8 cellular contexts compared by ENCODE assay signal in genomic region chr18:13218376-13219011, GRCh38. TPM values are rescaled to one million over a fixed set of nuclear protein-coding genes. Genes with fewer than 3 reads are reported as not detected.
DNase-seq lines count a peak whose midpoint lies in the region; ATAC-seq and TF ChIP-seq lines count a peak whose summit lies in the region.

Gene LDLRAD4 (plus strand): TSS chr18:13218760.

- H3K9me2 ChIP-seq in GM23248 (ENCODE audit: insufficient read depth) = no peaks in the 10 kb centered on the region
- H3K9me2 ChIP-seq in OCI-LY1 (ENCODE audit: low read depth, low read length) = no peaks in the 10 kb centered on the region

- no peak within 1 kb of the TSS for H3K9ac ChIP-seq in GM23248
- H3K9ac ChIP-seq in OCI-LY1 (ENCODE audit: low read length) = no peak within 1 kb of the TSS; the same call in 1 of the 2 replicates

- peak within 1 kb of the TSS; percentile 28 for H3K4me2 ChIP-seq in GM23248 (ENCODE audit: unreplicated experiment)
- H3K4me2 ChIP-seq in OCI-LY1 (ENCODE audit: low read length) = peak within 1 kb of the TSS; percentile 70

- H3K4me1 ChIP-seq in GM23248 (ENCODE audit: insufficient read depth) = no peaks in the 10 kb centered on the region
- peaks cover 6% of the 10 kb centered on the region for H3K4me1 ChIP-seq in OCI-LY1 (ENCODE audit: insufficient read depth, low read length, severe bottlenecking)
- H3K4me1 ChIP-seq in prostate gland (replicated peaks) = peaks cover 19% of the 10 kb centered on the region

- peak; percentile 27 for DNase-seq in GM23248
- DNase-seq in activated naive CD4-positive, alpha-beta T cell treated with anti-CD3 and anti-CD28 coated beads, Interleukin-2, amount 50 U/mL, for 72 hours (ENCODE audit: low spot score in 2 of 2) = peak in 1 of 2 donors; percentile 41
- peak; percentile 80 for DNase-seq in left ventricle myocardium superior
- peak; percentile 42 for DNase-seq in prostate gland (ENCODE audit: low spot score)
- no peak for DNase-seq in KG1 (lab: John Stamatoyannopoulos, UW)

- H3K27me3 ChIP-seq in GM23248 (replicated peaks; ENCODE audit: insufficient read depth) = peaks cover 81% of the 10 kb centered on the region
- H3K27me3 ChIP-seq in OCI-LY1 (ENCODE audit: insufficient read depth, low read length) = peaks cover 14% of the 10 kb centered on the region; the same call in 1 of the 2 replicates
- H3K27me3 ChIP-seq in prostate gland (replicated peaks; ENCODE audit: insufficient read depth) = no peaks in the 10 kb centered on the region

- H4K20me1 ChIP-seq in GM23248 (ENCODE audit: insufficient read depth) (no peaks in the 10 kb centered on the region), OCI-LY1 (ENCODE audit: insufficient read depth, low read length) (no peaks in the 10 kb centered on the region)

- ATAC-seq in activated naive CD4-positive, alpha-beta T cell treated with anti-CD3 and anti-CD28 coated beads, Interleukin-2, amount 50 U/mL, for 72 hours = peak; percentile 12 to 19
- ATAC-seq in left ventricle myocardium superior (peak; percentile 42), GM21576 (IDR thresholded peaks at IDR 0.05; ENCODE audit: unreplicated experiment) (no peak), GM21447 (IDR thresholded peaks at IDR 0.05; ENCODE audit: unreplicated experiment) (no peak)

- H3K36me3 ChIP-seq in GM23248 (ENCODE audit: low read depth) (no peaks in the 10 kb centered on the region), OCI-LY1 (ENCODE audit: insufficient read depth, low read length) (no peaks in the 10 kb centered on the region), prostate gland (no peaks in the 10 kb centered on the region)

- 2 to 3% methylated on average over 28 to 36 of the region's 58 CpGs for WGBS in GM23248 (ENCODE audit: low coverage in 1 of 2, low lambda C conversion rate in 2 of 2, missing lambda C conversion rate in 2 of 2), 2 experiments
- WGBS in prostate gland = 1% methylated on average over 46 of the region's 58 CpGs

- H3K27ac ChIP-seq in GM23248 (no peak within 1 kb of the TSS), OCI-LY1 (ENCODE audit: low read depth, low read length, poor library complexity, severe bottlenecking) (no peak within 1 kb of the TSS), prostate gland (peak within 1 kb of the TSS; percentile 69 to 72)

- peaks cover 7% of the 10 kb centered on the region; the same call in 1 of the 2 replicates for H3F3A ChIP-seq in GM23248 (ENCODE audit: insufficient read depth)
- no peaks in the 10 kb centered on the region for H3F3A ChIP-seq in OCI-LY1 (ENCODE audit: insufficient read depth, low read length)

- TF ChIP-seq POLR2A in prostate gland (IDR thresholded peaks at IDR 0.05) = peak; percentile 31

- intact Hi-C loops in left ventricle myocardium superior (cut with micrococcal nuclease) (loop anchor here (5.0 kb wide), 1 partner anchor 314 kb away; no protein-coding TSS in a partner anchor), prostate gland (cut with DNase I) (loop anchor here (5.0 kb wide), 4 partner anchors 164 to 509 kb away; partner anchors contain the start of genes FAM210A and RNMT)

- H3K9me3 ChIP-seq in GM23248 (ENCODE audit: low read depth) = no peaks in the 10 kb centered on the region
- H3K9me3 ChIP-seq in OCI-LY1 (ENCODE audit: low read length) = no peaks in the 10 kb centered on the region
- no peaks in the 10 kb centered on the region for H3K9me3 ChIP-seq in prostate gland

- no peak within 1 kb of the TSS for H2AFZ ChIP-seq in GM23248
- H2AFZ ChIP-seq in OCI-LY1 (ENCODE audit: low read length) = no peak within 1 kb of the TSS

- H3K79me2 ChIP-seq in GM23248 (ENCODE audit: insufficient read depth) (no peaks in the 10 kb centered on the region), OCI-LY1 (ENCODE audit: insufficient read depth, low read length) (no peaks in the 10 kb centered on the region)

- no peaks in the 10 kb centered on the region for H3K9me3 Mint-ChIP-seq in activated naive CD4-positive, alpha-beta T cell treated with anti-CD3 and anti-CD28 coated beads, Interleukin-2, amount 50 U/mL, for 72 hours

- H3K36me3 Mint-ChIP-seq in activated naive CD4-positive, alpha-beta T cell treated with anti-CD3 and anti-CD28 coated beads, Interleukin-2, amount 50 U/mL, for 72 hours = no peaks in the 10 kb centered on the region

- no peak within 1 kb of the TSS for H3K27ac Mint-ChIP-seq in activated naive CD4-positive, alpha-beta T cell treated with anti-CD3 and anti-CD28 coated beads, Interleukin-2, amount 50 U/mL, for 72 hours

- H3K4me3 ChIP-seq in GM23248 = peak within 1 kb of the TSS; percentile 51
- H3K4me3 ChIP-seq in OCI-LY1 (ENCODE audit: low read depth, low read length, poor library complexity, severe bottlenecking) = peak within 1 kb of the TSS; percentile 58
- peak within 1 kb of the TSS; percentile 71 to 75 for H3K4me3 ChIP-seq in prostate gland

- in situ Hi-C loops in GM23248 (cut with MboI) = loop anchor here (10.0 kb wide), 1 partner anchor 306 kb away; no protein-coding TSS in a partner anchor

- TF ChIP-seq CTCF in OCI-LY1 (IDR thresholded peaks at IDR 0.05; ENCODE audit: low read length) = no peak
- no peak for TF ChIP-seq CTCF in prostate gland (IDR thresholded peaks at IDR 0.05)

RNA-seq across cellular contexts. Expression of gene LDLRAD4, which starts in this region (rescaled TPM):
- total RNA-seq in GM23248 (2014; rRNA removed; shearing (Covaris generic)) = not detected in 2 replicates
- not detected in 2 replicates for polyA plus RNA-seq in GM23248 (2016; fragmentation: Nextera tagmentation; extraction: Ambion mirVana)
- 10 to 100 TPM; 18.4 to 59.2 TPM for total RNA-seq in activated naive CD4-positive, alpha-beta T cell treated with anti-CD3 and anti-CD28 coated beads, Interleukin-2, amount 50 U/mL, for 72 hours
- total RNA-seq in left ventricle myocardium superior = 26.0 TPM
- 100 to 1,000 TPM in 1 of 2 donors, 10 to 100 TPM in 1; 59.9 to 107 TPM for total RNA-seq in prostate gland

Comparison
In these comparisons a context has a peak if more than half of its experiments do, and no peak if none do; other contexts are left out.
1. RNA of gene LDLRAD4 (total RNA-seq): 59.9 to 107 TPM in prostate gland, 18.4 to 59.2 TPM in activated naive CD4-positive, alpha-beta T cell treated with anti-CD3 and anti-CD28 coated beads, Interleukin-2, amount 50 U/mL, for 72 hours and 26.0 TPM in left ventricle myocardium superior (single experiment); not detected in GM23248; every median in the first group is over 10 times any median in the second.
2. Peak in DNase-seq, H3K4me3 ChIP-seq and H3K4me2 ChIP-seq in GM23248; RNA of the gene not detected or under 1 TPM.
3. H3K27ac ChIP-seq: peak in prostate gland (2 of 2); none in GM23248 (single experiment) and OCI-LY1 (single experiment).
4. ATAC-seq: peak in activated naive CD4-positive, alpha-beta T cell treated with anti-CD3 and anti-CD28 coated beads, Interleukin-2, amount 50 U/mL, for 72 hours (2 of 2) and left ventricle myocardium superior (single experiment); none in GM21576 (single experiment) and GM21447 (single experiment).
5. Peak in every context shown above with its lines, with median percentiles within 50 percentile points of each other: H3K4me3 ChIP-seq.